Comparison of ENCODE assay signal across 22 cellular contexts in the genomic region with DNA sequence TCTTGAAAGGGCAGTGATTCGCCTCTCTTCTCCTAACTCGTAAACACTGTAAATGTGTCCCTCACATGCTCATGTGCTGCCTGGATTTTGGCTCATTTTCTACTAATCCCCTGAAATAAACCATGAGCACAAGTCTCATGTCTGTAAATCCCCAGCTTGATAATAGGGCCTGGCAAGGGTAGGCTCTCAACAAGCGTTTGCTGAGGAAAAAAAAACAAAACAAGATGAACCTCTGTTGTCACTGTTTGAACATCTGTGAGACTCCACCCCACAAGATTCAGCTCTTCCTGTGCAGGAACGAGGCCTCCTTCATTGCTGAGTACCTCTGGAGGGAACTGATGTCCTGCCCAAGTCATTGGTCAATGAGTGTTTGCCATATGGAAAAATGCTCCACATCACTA. TPM values are rescaled to one million over a fixed set of nuclear protein-coding genes. Genes with fewer than 3 reads are reported as not detected.
DNase-seq lines count a peak whose midpoint lies in the region; ATAC-seq and TF ChIP-seq lines count a peak whose summit lies in the region.
"Had no signal": no experiment of that assay in that cellular context is flagged by ENCODE, and none has a peak within 500 bp of the region (broad histone marks: within the 10 kb centered on the region; RNA-seq: fewer than 3 reads in every experiment).

No MANE protein-coding gene starts in this region.

- H3K9me3 Mint-ChIP-seq in mesothelial cell of epicardium, result peaks cover 3% of the 10 kb centered on the region
- H3K9me3 Mint-ChIP-seq: activated CD4-positive, alpha-beta T cell treated with anti-CD3 and anti-CD28 coated beads, Interleukin-2, amount 10 ng/mL, durations not matched to agents 24 days and 14 days; CD4-positive, CD25-positive, alpha-beta regulatory T cell; effector memory CD8-positive, alpha-beta T cell had no signal

- H3K27me3 Mint-ChIP-seq in mesothelial cell of epicardium (ENCODE audit: low read depth), result no peaks in the 10 kb centered on the region

- H3K4me1 Mint-ChIP-seq in mesothelial cell of epicardium, result peaks cover 55% of the 10 kb centered on the region

- DNase-seq in Daoy (ENCODE audit: low read depth) (peak; percentile 52), NCI-H69 (lab: John Stamatoyannopoulos, UW) (peak; percentile 14), dorsolateral prefrontal cortex (no peak), mesothelial cell of epicardium (ENCODE audit: low spot score in 2 of 2, unreplicated experiment in 2 of 2) (no peak), T-helper 9 cell (no peak), NOMO-1 treated with DMSO at 0.1 percent for 48 hours (lab: John Stamatoyannopoulos, UW; ENCODE audit: unreplicated experiment) (no peak)
- DNase-seq: activated CD4-positive, alpha-beta T cell treated with anti-CD3 and anti-CD28 coated beads, Interleukin-2, amount 10 ng/mL, durations not matched to agents 24 days and 14 days; activated CD8-positive, alpha-beta memory T cell treated with anti-CD3 and anti-CD28 coated beads, Interleukin-2, amount 50 U/mL, for 4 hours; amygdala; CD4-positive, CD25-positive, alpha-beta regulatory T cell; effector memory CD8-positive, alpha-beta T cell; left lung; NCI-H748 treated with DMSO at 0.1 percent for 48 hours; nucleus accumbens; stimulated activated CD4-positive, alpha-beta T cell treated with anti-CD3 and anti-CD28 coated beads, Interleukin-15, amount 100 ng/mL, for 24 hours; transverse colon had no signal

- H3K4me3 Mint-ChIP-seq in mesothelial cell of epicardium, result peak overlapping the region; percentile 11
- H3K4me3 Mint-ChIP-seq: activated CD4-positive, alpha-beta T cell treated with anti-CD3 and anti-CD28 coated beads, Interleukin-2, amount 10 ng/mL, durations not matched to agents 24 days and 14 days; CD4-positive, CD25-positive, alpha-beta regulatory T cell; effector memory CD8-positive, alpha-beta T cell; stimulated activated memory B cell treated with anti-CD40 and anti-IgM and Interleukin-4, amounts not matched to agents 10 μg/mL and 1 μg/mL and 100 μg/mL, for 72 hours had no signal

- peak overlapping the region; percentile 83 for H3K27ac Mint-ChIP-seq in mesothelial cell of epicardium
- H3K27ac Mint-ChIP-seq: activated CD4-positive, alpha-beta T cell treated with anti-CD3 and anti-CD28 coated beads, Interleukin-2, amount 10 ng/mL, durations not matched to agents 24 days and 14 days; CD4-positive, CD25-positive, alpha-beta regulatory T cell; effector memory CD8-positive, alpha-beta T cell; stimulated activated memory B cell treated with anti-CD40 and anti-IgM and Interleukin-4, amounts not matched to agents 10 μg/mL and 1 μg/mL and 100 μg/mL, for 72 hours had no signal

- intact Hi-C loops in dorsolateral prefrontal cortex (cut with DNase I), result no loop called here

- peaks cover 0 to 31% (median 15%) of the 10 kb centered on the region in 45 donors for H3K27me3 ChIP-seq in dorsolateral prefrontal cortex
- H3K27me3 ChIP-seq: right atrium auricular region had no signal

- H3K27ac ChIP-seq in dorsolateral prefrontal cortex, result peak overlapping the region in 35 of 59 donors; percentile 1 to 74 (median 47)
- H3K27ac ChIP-seq: left lung, right atrium auricular region, transverse colon had no signal

- ATAC-seq in GM19324 (IDR thresholded peaks at IDR 0.05; ENCODE audit: low FRiP score, unreplicated experiment) (no peak), GM18867 (IDR thresholded peaks at IDR 0.05; ENCODE audit: unreplicated experiment) (no peak)
- ATAC-seq: effector memory CD8-positive, alpha-beta T cell; left lung; stimulated activated memory B cell treated with anti-CD40 and anti-IgM and Interleukin-4, amounts not matched to agents 10 μg/mL and 1 μg/mL and 100 μg/mL, for 72 hours had no signal

- H3K36me3 Mint-ChIP-seq in mesothelial cell of epicardium, result no peaks in the 10 kb centered on the region
- H3K36me3 Mint-ChIP-seq: CD4-positive, CD25-positive, alpha-beta regulatory T cell; stimulated activated memory B cell treated with anti-CD40 and anti-IgM and Interleukin-4, amounts not matched to agents 10 μg/mL and 1 μg/mL and 100 μg/mL, for 72 hours had no signal

- no peak for TF ChIP-seq CTCF in dorsolateral prefrontal cortex (IDR thresholded peaks at IDR 0.05 in 54 of 56, conservative IDR thresholded peaks at IDR 0.05 in 2 of 56; ENCODE audit: low read depth in 1 of 56, partially characterized antibody in 56 of 56)
- no peak for TF ChIP-seq CTCF in mesothelial cell of epicardium (IDR thresholded peaks at IDR 0.05; ENCODE audit: unreplicated experiment)

- H3K4me3 ChIP-seq in dorsolateral prefrontal cortex, result no peak overlapping the region
- H3K4me3 ChIP-seq: left lung, right atrium auricular region, transverse colon had no signal

RNA-seq across cellular contexts. Expression of a gene that starts 4.5 kb away (rescaled TPM):
- 1.1 and 3.2 TPM in 2 replicates for total RNA-seq in Daoy (2014; rRNA removed; shearing (Covaris generic))
- 10 to 100 TPM in 91 of 120 experiments, 1 to 10 TPM in 29; 2.8 to 93.4 (median 15.1) TPM for total RNA-seq in dorsolateral prefrontal cortex
- total RNA-seq in mesothelial cell of epicardium, result 63.6 to 74.4 TPM (median 67.0 TPM) in 3 replicates
- total RNA-seq: CD4-positive, CD25-positive, alpha-beta regulatory T cell; H4 had no signal

RNA-seq across cellular contexts. Expression of a gene that starts 28.5 kb away (rescaled TPM):
- not detected in 2 replicates for total RNA-seq in Daoy (2014; rRNA removed; shearing (Covaris generic))
- total RNA-seq in dorsolateral prefrontal cortex, result 1 to 10 TPM in 1 of 120 experiments, under 1 TPM in 1, not detected in 118; 0.33 to 1.8 TPM
- total RNA-seq in mesothelial cell of epicardium, result 8.5 to 9.7 TPM (median 9.6 TPM) in 3 replicates
- total RNA-seq: activated CD4-positive, alpha-beta T cell treated with anti-CD3 and anti-CD28 coated beads, Interleukin-2, amount 10 ng/mL, durations not matched to agents 24 days and 14 days; CD4-positive, CD25-positive, alpha-beta regulatory T cell; cerebellum; right atrium auricular region; transverse colon had no signal

Comparison
In these comparisons a context has a peak if more than half of its experiments do, and no peak if none do; other contexts are left out.
1. DNase-seq: peak in Daoy (single experiment) and NCI-H69 (single experiment); none in dorsolateral prefrontal cortex (0 of 10), mesothelial cell of epicardium (0 of 2), T-helper 9 cell (single experiment) and NOMO-1 treated with DMSO at 0.1 percent for 48 hours (single experiment).